11 cellular contexts compared by ENCODE assay signal in the genomic region with DNA sequence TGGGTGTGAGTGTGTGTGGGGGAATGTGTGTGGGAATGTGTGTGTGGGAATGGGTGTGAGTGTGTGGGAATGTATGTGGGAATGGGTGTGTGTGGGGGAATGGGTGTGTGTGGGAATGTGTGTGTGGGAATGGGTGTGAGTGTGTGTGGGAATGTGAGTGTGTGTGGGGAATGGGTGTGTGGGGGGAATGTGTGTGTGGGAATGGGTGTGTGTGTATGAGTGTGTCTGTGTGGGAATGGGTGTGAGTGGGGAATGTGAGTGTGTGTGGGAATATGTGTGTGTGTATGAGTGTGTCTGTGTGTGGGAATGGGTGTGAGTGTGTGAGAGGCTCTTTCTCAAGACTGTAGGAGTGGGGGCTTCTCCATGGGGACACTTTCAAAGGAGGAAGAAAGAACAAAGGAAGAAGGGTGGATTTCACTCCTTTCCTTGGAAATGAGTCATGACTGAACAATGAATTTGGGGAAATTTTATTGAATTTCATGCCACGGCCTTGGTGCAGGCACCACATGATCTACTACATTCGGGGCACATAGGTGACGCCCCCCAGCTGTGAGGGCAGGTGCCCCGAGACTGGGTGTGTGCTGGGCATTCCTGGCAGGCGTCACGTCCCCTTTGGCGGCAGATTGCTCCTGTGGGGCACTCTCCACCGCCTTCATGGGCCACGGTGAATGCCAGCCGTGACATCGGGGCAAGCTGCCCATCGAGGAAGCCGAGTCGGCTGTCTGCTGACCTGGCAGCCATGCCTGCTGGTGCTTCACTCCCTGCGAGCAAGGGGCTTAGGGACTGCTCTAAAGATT.
DNase-seq lines count a peak whose midpoint lies in the region; ATAC-seq and TF ChIP-seq lines count a peak whose summit lies in the region.
"Had no signal": no experiment of that assay in that cellular context is flagged by ENCODE, and none has a peak within 500 bp of the region (broad histone marks: within the 10 kb centered on the region; RNA-seq: fewer than 3 reads in every experiment).

No MANE protein-coding gene starts in this region.

- ATAC-seq in HCT116, result peak; percentile 31
- ATAC-seq in natural killer cell, result no peak
- ATAC-seq in HG03457 (IDR thresholded peaks at IDR 0.05; ENCODE audit: unreplicated experiment), result no peak
- ATAC-seq: Panc1 had no signal

- DNase-seq in ACHN, result peak; percentile 43
- DNase-seq in HCT116 (ENCODE audit: low read depth, low spot score), result peak; percentile 35
- DNase-seq in mammary epithelial cell, result peak; percentile 61
- DNase-seq in natural killer cell, result no peak
- DNase-seq in mesothelial cell of epicardium (ENCODE audit: low spot score in 2 of 2, unreplicated experiment in 2 of 2), result no peak
- DNase-seq in SHP77 treated with DMSO at 0.1 percent for 48 hours (lab: John Stamatoyannopoulos, UW), result no peak
- DNase-seq in neural progenitor cell (ENCODE audit: low spot score), result no peak
- DNase-seq: activated CD4-positive, alpha-beta T cell treated with anti-CD3 and anti-CD28 coated beads, Interleukin-2, amount 10 ng/mL, durations not matched to agents 7 days and 5 days had no signal

- H3K4me2 ChIP-seq in HCT116 (ENCODE audit: low read length) (peak overlapping the region; percentile 64), mammary epithelial cell (ENCODE audit: insufficient read depth, low read depth, low read length) (no peak overlapping the region), neural progenitor cell (no peak overlapping the region)

- H3K9ac ChIP-seq in HCT116 (ENCODE audit: low read length) (peak overlapping the region; percentile 4), mammary epithelial cell (ENCODE audit: insufficient read depth, low read length) (no peak overlapping the region), neural progenitor cell (no peak overlapping the region)

- in situ Hi-C loops in ACHN (cut with HindIII; ENCODE audit: low pct_ligation_motif_present, low pct_unique_long_range_greater_than_20kb, low sequenced_read_pairs) (no loop called here), mammary epithelial cell (cut with MboI; ENCODE audit: low sequenced_read_pairs in 2 of 2) (no loop called here)

- no peak overlapping the region for H3K4me3 Mint-ChIP-seq in natural killer cell
- H3K4me3 Mint-ChIP-seq in mesothelial cell of epicardium, result no peak overlapping the region
- H3K4me3 Mint-ChIP-seq in neural progenitor cell, result no peak overlapping the region
- H3K4me3 Mint-ChIP-seq: activated CD4-positive, alpha-beta T cell treated with anti-CD3 and anti-CD28 coated beads, Interleukin-2, amount 10 ng/mL, durations not matched to agents 7 days and 5 days; brain had no signal

- 53% methylated on average over 3 of the region's 15 CpGs for WGBS in mammary epithelial cell (ENCODE audit: low coverage, missing lambda C conversion rate)

- H3K27me3 Mint-ChIP-seq in natural killer cell (ENCODE audit: low read depth in 2 of 2) (peaks cover 0 to 4% of the 10 kb centered on the region in 2 donors), mesothelial cell of epicardium (ENCODE audit: low read depth) (no peaks in the 10 kb centered on the region), neural progenitor cell (ENCODE audit: insufficient read depth, low read depth) (peaks cover 14% of the 10 kb centered on the region)
- H3K27me3 Mint-ChIP-seq: activated CD4-positive, alpha-beta T cell treated with anti-CD3 and anti-CD28 coated beads, Interleukin-2, amount 10 ng/mL, durations not matched to agents 7 days and 5 days; brain had no signal

- H3K4me3 ChIP-seq in HCT116 (replicated peaks in 1 of 2; ENCODE audit: low read depth in 1 of 2, low read length in 2 of 2) (peak overlapping the region; percentile 15 to 29; a peak in 3 of 4 replicates), mammary epithelial cell (replicated peaks in 1 of 3; ENCODE audit: insufficient read depth in 1 of 3, low read depth in 2 of 3, low read length in 3 of 3) (no peak overlapping the region), neural progenitor cell (no peak overlapping the region)

- H3K79me2 ChIP-seq in HCT116 (ENCODE audit: insufficient read depth, low read length) (no peaks in the 10 kb centered on the region), mammary epithelial cell (ENCODE audit: insufficient read depth, low read length) (no peaks in the 10 kb centered on the region), neural progenitor cell (ENCODE audit: low read depth) (no peaks in the 10 kb centered on the region)

- dilution Hi-C loops in mammary epithelial cell (cut with HindIII; ENCODE audit: low sequenced_read_pairs), result no loop called here

- no TSS peak for BruUV-seq in HCT116 (replicated peaks; lab: Mats Ljungman, UMichigan)
- BruUV-seq in mammary epithelial cell (replicated peaks; lab: Mats Ljungman, UMichigan), result no TSS peak

- H3K9me3 Mint-ChIP-seq in natural killer cell (peaks cover 3% of the 10 kb centered on the region in 2 donors), mesothelial cell of epicardium (no peaks in the 10 kb centered on the region), neural progenitor cell (peaks cover 13% of the 10 kb centered on the region)

- no peaks in the 10 kb centered on the region for H3F3A ChIP-seq in neural progenitor cell (ENCODE audit: low read depth)

- intact Hi-C loops in HCT116 (cut with micrococcal nuclease), result loop anchor here (1.0 to 5.0 kb wide), 2 partner anchors 21 to 207 kb away; partner anchors contain the start of gene PAXIP1
- intact Hi-C loops in mammary epithelial cell (cut with micrococcal nuclease), result loop anchor here (5.0 kb wide), 1 partner anchor 207 kb away; the partner anchor contains the start of gene PAXIP1
- intact Hi-C loops in natural killer cell (cut with micrococcal nuclease), result loop anchor here (5.0 kb wide), 2 partner anchors 128 to 207 kb away; partner anchors contain the start of gene PAXIP1

- H3K9me2 ChIP-seq in HCT116 (ENCODE audit: insufficient read depth), result no peaks in the 10 kb centered on the region

- H3K27me3 ChIP-seq in HCT116 (ENCODE audit: insufficient read depth, low read length) (no peaks in the 10 kb centered on the region), mammary epithelial cell (ENCODE audit: insufficient read depth, low read length) (no peaks in the 10 kb centered on the region), neural progenitor cell (no peaks in the 10 kb centered on the region)

- H3K4me1 Mint-ChIP-seq in natural killer cell (peaks cover 21 to 35% of the 10 kb centered on the region in 2 donors), mesothelial cell of epicardium (peaks cover 42% of the 10 kb centered on the region), neural progenitor cell (peaks cover 16% of the 10 kb centered on the region)

- peaks cover 30 to 51% of the 10 kb centered on the region in 2 experiments for H3K4me1 ChIP-seq in HCT116 (ENCODE audit: control insufficient read depth in 1 of 2, insufficient read depth in 2 of 2, low read length in 2 of 2)
- peaks cover 17% of the 10 kb centered on the region for H3K4me1 ChIP-seq in mammary epithelial cell (ENCODE audit: insufficient read depth, low read length)
- no peaks in the 10 kb centered on the region for H3K4me1 ChIP-seq in neural progenitor cell

- no peaks in the 10 kb centered on the region for H4K20me1 ChIP-seq in HCT116 (ENCODE audit: insufficient read depth)
- H4K20me1 ChIP-seq in mammary epithelial cell (ENCODE audit: insufficient read depth, low read length), result no peaks in the 10 kb centered on the region
- no peaks in the 10 kb centered on the region for H4K20me1 ChIP-seq in neural progenitor cell (ENCODE audit: low read depth)

- peak overlapping the region; percentile 10 to 96 for H3K27ac Mint-ChIP-seq in natural killer cell
- no peak overlapping the region for H3K27ac Mint-ChIP-seq in mesothelial cell of epicardium
- H3K27ac Mint-ChIP-seq in neural progenitor cell, result no peak overlapping the region
- H3K27ac Mint-ChIP-seq: activated CD4-positive, alpha-beta T cell treated with anti-CD3 and anti-CD28 coated beads, Interleukin-2, amount 10 ng/mL, durations not matched to agents 7 days and 5 days had no signal

- H2AFZ ChIP-seq in HCT116 (ENCODE audit: low read depth, low read length, poor library complexity, severe bottlenecking), result no peak overlapping the region
- H2AFZ ChIP-seq in mammary epithelial cell (ENCODE audit: low read depth, low read length), result no peak overlapping the region
- no peak overlapping the region for H2AFZ ChIP-seq in neural progenitor cell (replicated peaks)

- H3K27ac ChIP-seq in HCT116 (ENCODE audit: low read depth, low read length) (peak overlapping the region; percentile 41; the same call in 1 of the 2 replicates), mammary epithelial cell (ENCODE audit: insufficient read depth, low read depth, low read length) (no peak overlapping the region), neural progenitor cell (no peak overlapping the region)

- no peak for TF ChIP-seq CTCF in HCT116 (IDR thresholded peaks at IDR 0.05 in 2 of 3, conservative IDR thresholded peaks at IDR 0.05 in 1 of 3; ENCODE audit: borderline replicate concordance in 1 of 3, insufficient read depth in 1 of 3, low read depth in 2 of 3, low read length in 2 of 3)
- TF ChIP-seq CTCF in mammary epithelial cell (conservative IDR thresholded peaks at IDR 0.05 in 1 of 2, IDR thresholded peaks at IDR 0.05 in 1 of 2; ENCODE audit: extremely low read depth in 1 of 2, insufficient read depth in 1 of 2, low read depth in 1 of 2, low read length in 2 of 2), result no peak
- no peak for TF ChIP-seq CTCF in natural killer cell (IDR thresholded peaks at IDR 0.05)
- no peak for TF ChIP-seq CTCF in mesothelial cell of epicardium (IDR thresholded peaks at IDR 0.05; ENCODE audit: unreplicated experiment)
- TF ChIP-seq CTCF in neural progenitor cell (IDR thresholded peaks at IDR 0.05), result no peak

- TF ChIP-seq POLR2A in HCT116 (IDR thresholded peaks at IDR 0.05; ENCODE audit: borderline replicate concordance, extremely low read depth, insufficient read depth, insufficient read length), result no peak

- H3K9me3 ChIP-seq in HCT116 (ENCODE audit: control insufficient read depth in 1 of 2, insufficient read depth in 1 of 2, low read depth in 1 of 2, low read length in 2 of 2) (no peaks in the 10 kb centered on the region), mammary epithelial cell (replicated peaks; ENCODE audit: insufficient read depth, low read length) (no peaks in the 10 kb centered on the region), neural progenitor cell (ENCODE audit: low read depth) (no peaks in the 10 kb centered on the region)

- CTCF ChIA-PET in HCT116 (lab: Charles Lee), result no interaction called here
- CTCF ChIA-PET in mammary epithelial cell (lab: Charles Lee; ENCODE audit: low non-redundant PET), result no interaction called here

- no peak for TF ChIP-seq RAD21 in HCT116 (IDR thresholded peaks at IDR 0.05; ENCODE audit: low read depth)

- H3K36me3 ChIP-seq in HCT116 (ENCODE audit: control insufficient read depth in 1 of 2, insufficient read depth in 2 of 2, low read length in 2 of 2) (no peaks in the 10 kb centered on the region), mammary epithelial cell (ENCODE audit: insufficient read depth, low read length) (no peaks in the 10 kb centered on the region), neural progenitor cell (no peaks in the 10 kb centered on the region)

- RAD21 ChIA-PET in HCT116 (lab: Charles Lee; ENCODE audit: low non-redundant PET in 1 of 2, low total read pairs in 2 of 2, uncharacterized antibody in 2 of 2, unreplicated experiment in 2 of 2), result interaction anchor here in 1 of 2 experiments (0.6 kb wide), 1 partner anchor 185 kb away, joined by 5 read pairs; no protein-coding TSS in a partner anchor

- H3K36me3 Mint-ChIP-seq in natural killer cell (no peaks in the 10 kb centered on the region), mesothelial cell of epicardium (no peaks in the 10 kb centered on the region), neural progenitor cell (peaks cover 2% of the 10 kb centered on the region)
- H3K36me3 Mint-ChIP-seq: brain had no signal

- POLR2A ChIA-PET in HCT116 (lab: Charles Lee), result no interaction called here

Comparison
In these comparisons a context has a peak if more than half of its experiments do, and no peak if none do; other contexts are left out.
1. DNase-seq: peak in ACHN (single experiment), HCT116 (single experiment) and mammary epithelial cell (single experiment); none in natural killer cell (single experiment), mesothelial cell of epicardium (0 of 2), SHP77 treated with DMSO at 0.1 percent for 48 hours (single experiment) and neural progenitor cell (single experiment).
2. H3K4me3 ChIP-seq: peak in HCT116 (2 of 2); none in mammary epithelial cell (0 of 3) and neural progenitor cell (single experiment).
3. H3K27ac Mint-ChIP-seq: peak in natural killer cell (2 of 2); none in mesothelial cell of epicardium (single experiment) and neural progenitor cell (single experiment).